16 cellular contexts compared by ENCODE assay signal in genomic region chr19:962683-963385, GRCh38. TPM values are rescaled to one million over a fixed set of nuclear protein-coding genes. Genes with fewer than 3 reads are reported as not detected.
"Had no signal": no experiment of that assay in that cellular context is flagged by ENCODE, and none has a peak within 500 bp of the region (broad histone marks: within the 10 kb centered on the region; RNA-seq: fewer than 3 reads in every experiment).

No MANE protein-coding gene starts in this region.

- H3K4me1 Mint-ChIP-seq: endodermal cell, naive B cell had no signal

- H3K27ac ChIP-seq: lower lobe of right lung, thyroid gland had no signal

- H3K9me3 ChIP-seq: lower lobe of right lung, thyroid gland, vagina had no signal

- DNase-seq: activated CD4-positive, CD25-positive, alpha-beta regulatory T cell; activated T-cell treated with anti-CD3 and anti-CD28 coated beads, Interleukin-2, amount 50 U/mL, for 1 hour; endodermal cell; immature natural killer cell; left cardiac atrium; lower lobe of right lung; naive B cell; T-helper 1 cell; thyroid gland had no signal

- H3K9me3 Mint-ChIP-seq: stimulated activated effector memory CD8-positive, alpha-beta T cell treated with anti-CD3 and anti-CD28 coated beads, Interleukin-12 subunit alpha, Interleukin-12 subunit beta, amount 100 ng/mL, for 72 hours had no signal

- H3K4me1 ChIP-seq: thyroid gland, vagina had no signal

- H3K4me3 ChIP-seq: lower lobe of right lung, thyroid gland, vagina had no signal

- H3K27me3 ChIP-seq: thyroid gland, vagina had no signal

- ATAC-seq: lower lobe of right lung; stimulated activated effector memory CD8-positive, alpha-beta T cell treated with anti-CD3 and anti-CD28 coated beads, Interleukin-12 subunit alpha, Interleukin-12 subunit beta, amount 100 ng/mL, for 72 hours had no signal

- H3K27ac Mint-ChIP-seq: activated naive CD8-positive, alpha-beta T cell; endodermal cell; immature natural killer cell; stimulated activated effector memory CD8-positive, alpha-beta T cell treated with anti-CD3 and anti-CD28 coated beads, Interleukin-12 subunit alpha, Interleukin-12 subunit beta, amount 100 ng/mL, for 72 hours had no signal

- H3K4me3 Mint-ChIP-seq: activated naive CD8-positive, alpha-beta T cell; endodermal cell; immature natural killer cell; naive B cell; stimulated activated effector memory CD8-positive, alpha-beta T cell treated with anti-CD3 and anti-CD28 coated beads, Interleukin-12 subunit alpha, Interleukin-12 subunit beta, amount 100 ng/mL, for 72 hours had no signal

- H3K27me3 Mint-ChIP-seq: activated naive CD8-positive, alpha-beta T cell; naive B cell had no signal

RNA-seq across cellular contexts. Expression of gene GRIN3B, which starts 37.4 kb away (rescaled TPM):
- total RNA-seq: cerebellum, vagina had no signal
- polyA plus RNA-seq: immature natural killer cell, right cardiac atrium had no signal

RNA-seq across cellular contexts. Expression of gene KISS1R, which starts 45.7 kb away (rescaled TPM):
- total RNA-seq: dermis microvascular lymphatic vessel endothelial cell, left cardiac atrium, lower lobe of right lung, posterior vena cava, right cardiac atrium, thyroid gland, vagina had no signal
- polyA plus RNA-seq: immature natural killer cell, right cardiac atrium had no signal
